ENCODE assay signal across 12 cellular contexts in the genomic region with DNA sequence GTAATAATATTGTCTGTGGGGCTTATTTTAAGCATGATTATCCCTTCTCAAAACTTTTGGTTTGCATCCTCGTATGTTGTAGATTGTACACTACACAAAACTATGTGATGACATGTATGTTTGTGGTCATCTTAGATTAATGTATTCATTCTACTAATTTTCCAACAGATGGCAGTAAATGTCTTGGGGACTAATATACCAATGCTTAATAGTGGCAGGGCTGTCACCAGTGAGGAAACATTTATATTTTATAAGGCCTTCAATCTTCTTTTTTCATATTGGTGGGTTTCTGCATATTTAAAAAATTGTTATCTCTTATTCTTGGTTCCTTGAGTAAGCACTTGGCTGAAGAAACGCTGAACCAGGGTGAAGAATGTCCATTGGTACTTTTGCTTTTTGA.
DNase-seq lines count a peak whose midpoint lies in the region; ATAC-seq and TF ChIP-seq lines count a peak whose summit lies in the region.
"Had no signal": no experiment of that assay in that cellular context is flagged by ENCODE, and none has a peak within 500 bp of the region (broad histone marks: within the 10 kb centered on the region; RNA-seq: fewer than 3 reads in every experiment).

No MANE protein-coding gene starts in this region.

- no TSS peak for BruUV-seq in Calu3 (replicated peaks; lab: Mats Ljungman, UMichigan)

- H3K4me1 Mint-ChIP-seq in Calu3 (ENCODE audit: low read depth, unreplicated experiment) (no peaks in the 10 kb centered on the region), WTC11 (no peaks in the 10 kb centered on the region)

- H3K9me3 ChIP-seq in adipocyte (ENCODE audit: control insufficient read depth, low read length) (peaks cover 7% of the 10 kb centered on the region), right lobe of liver (peaks cover 0 to 2% (median 0%) of the 10 kb centered on the region in 4 donors)

- 29% methylated on average over 2 of the region's 2 CpGs for WGBS in right lobe of liver (ENCODE audit: insufficient coverage, low coverage, low lambda C conversion rate, missing lambda C conversion rate)

- H3K9me3 Mint-ChIP-seq in Calu3 (ENCODE audit: low read depth, unreplicated experiment) (no peaks in the 10 kb centered on the region), WTC11 (peaks cover 12% of the 10 kb centered on the region)

- intact Hi-C loops in Calu3 (cut with micrococcal nuclease; ENCODE audit: unreplicated experiment) (loop anchor here (1.0 to 5.0 kb wide), 3 partner anchors 75 to 429 kb away; no protein-coding TSS in a partner anchor), right lobe of liver (cut with DNase I) (loop anchor here in 1 of 2 donors (10.0 kb wide), 1 partner anchor 72 kb away; no protein-coding TSS in a partner anchor)

- H3K27me3 ChIP-seq in adipocyte (replicated peaks; ENCODE audit: control insufficient read depth, insufficient read depth, low read length) (no peaks in the 10 kb centered on the region), right lobe of liver (no peaks in the 10 kb centered on the region)

- H3K36me3 Mint-ChIP-seq in Calu3 (ENCODE audit: insufficient read depth, unreplicated experiment) (no peaks in the 10 kb centered on the region), WTC11 (peaks cover 11% of the 10 kb centered on the region)

- DNase-seq in Calu3, result no peak
- DNase-seq in adipocyte (ENCODE audit: low read depth), result peak; percentile 18
- DNase-seq in right lobe of liver, result no peak
- no peak for DNase-seq in C1 segment of cervical spinal cord (lab: John Stamatoyannopoulos, UW)
- no peak for DNase-seq in WTC11 (ENCODE audit: low spot score)
- DNase-seq in NCI-H345 treated with DMSO at 0.1 percent for 48 hours (lab: John Stamatoyannopoulos, UW; ENCODE audit: unreplicated experiment), result no peak
- DNase-seq: activated gamma-delta T cell treated with Interleukin-2 at 50 U/mL for 16 hours, HCEC 1CT, KBM-7, nucleus accumbens had no signal

- H3K27ac Mint-ChIP-seq in Calu3 (ENCODE audit: unreplicated experiment) (no peak overlapping the region), WTC11 (no peak overlapping the region)

- H3K4me3 ChIP-seq in adipocyte (ENCODE audit: low read length) (no peak overlapping the region), right lobe of liver (no peak overlapping the region)

- ATAC-seq in right lobe of liver, result peak; percentile 73 to 89 (median 80)
- ATAC-seq in WTC11, result no peak
- no peak for ATAC-seq in HG03175 (IDR thresholded peaks at IDR 0.05; ENCODE audit: unreplicated experiment)

- CTCF ChIA-PET in Calu3 (lab: Charles Lee), result no interaction called here
- CTCF ChIA-PET in WTC11 (lab: Charles Lee), result interaction anchor here (1.6 kb wide), 1 partner anchor 74 kb away, joined by 9 read pairs; no protein-coding TSS in a partner anchor

- H3K27me3 Mint-ChIP-seq in Calu3 (ENCODE audit: unreplicated experiment) (no peaks in the 10 kb centered on the region), WTC11 (ENCODE audit: low read depth) (no peaks in the 10 kb centered on the region)

- no peak overlapping the region for H3K9ac ChIP-seq in adipocyte (ENCODE audit: low read length)

- no peak for TF ChIP-seq POLR2A in right lobe of liver (IDR thresholded peaks at IDR 0.05)

- POLR2A ChIA-PET in WTC11 (lab: Charles Lee), result no interaction called here

- H3K4me3 Mint-ChIP-seq in Calu3 (ENCODE audit: low read depth, unreplicated experiment) (no peak overlapping the region), WTC11 (no peak overlapping the region)

- no peak overlapping the region for H3K27ac ChIP-seq in right lobe of liver

- H3K4me1 ChIP-seq in adipocyte (ENCODE audit: control insufficient read depth, insufficient read depth, low read length), result no peaks in the 10 kb centered on the region
- peaks cover 0 to 9% (median 1%) of the 10 kb centered on the region in 4 donors for H3K4me1 ChIP-seq in right lobe of liver

- H3K36me3 ChIP-seq in adipocyte (ENCODE audit: control insufficient read depth, insufficient read depth, low read length, severe bottlenecking), result no peaks in the 10 kb centered on the region
- H3K36me3 ChIP-seq in right lobe of liver, result no peaks in the 10 kb centered on the region

- peak; percentile 16 for TF ChIP-seq CTCF in Calu3 (IDR thresholded peaks at IDR 0.05; ENCODE audit: unreplicated experiment)
- TF ChIP-seq CTCF in LNCAP (IDR thresholded peaks at IDR 0.05), result peak; percentile 63
- peak; percentile 45 to 54 (median 50) for TF ChIP-seq CTCF in right lobe of liver (IDR thresholded peaks at IDR 0.05)
- TF ChIP-seq CTCF in WTC11 (IDR thresholded peaks at IDR 0.05), result no peak

TF ChIP-seq in WTC11, 78 proteins besides CTCF, POLR2A, EP300 and RAD21:
- TF ChIP-seq, protein P1, sequence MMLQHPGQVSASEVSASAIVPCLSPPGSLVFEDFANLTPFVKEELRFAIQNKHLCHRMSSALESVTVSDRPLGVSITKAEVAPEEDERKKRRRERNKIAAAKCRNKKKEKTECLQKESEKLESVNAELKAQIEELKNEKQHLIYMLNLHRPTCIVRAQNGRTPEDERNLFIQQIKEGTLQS (CRISPR knock-in tag; conservative IDR thresholded peaks at IDR 0.05), result no peak
- TF ChIP-seq, protein P2, sequence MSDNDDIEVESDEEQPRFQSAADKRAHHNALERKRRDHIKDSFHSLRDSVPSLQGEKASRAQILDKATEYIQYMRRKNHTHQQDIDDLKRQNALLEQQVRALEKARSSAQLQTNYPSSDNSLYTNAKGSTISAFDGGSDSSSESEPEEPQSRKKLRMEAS (CRISPR knock-in tag; IDR thresholded peaks at IDR 0.05), result no peak
- TF ChIP-seq, protein P3, sequence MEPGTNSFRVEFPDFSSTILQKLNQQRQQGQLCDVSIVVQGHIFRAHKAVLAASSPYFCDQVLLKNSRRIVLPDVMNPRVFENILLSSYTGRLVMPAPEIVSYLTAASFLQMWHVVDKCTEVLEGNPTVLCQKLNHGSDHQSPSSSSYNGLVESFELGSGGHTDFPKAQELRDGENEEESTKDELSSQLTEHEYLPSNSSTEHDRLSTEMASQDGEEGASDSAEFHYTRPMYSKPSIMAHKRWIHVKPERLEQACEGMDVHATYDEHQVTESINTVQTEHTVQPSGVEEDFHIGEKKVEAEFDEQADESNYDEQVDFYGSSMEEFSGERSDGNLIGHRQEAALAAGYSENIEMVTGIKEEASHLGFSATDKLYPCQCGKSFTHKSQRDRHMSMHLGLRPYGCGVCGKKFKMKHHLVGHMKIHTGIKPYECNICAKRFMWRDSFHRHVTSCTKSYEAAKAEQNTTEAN (CRISPR knock-in tag; IDR thresholded peaks at IDR 0.05), result no peak
- TF ChIP-seq CBFB (CRISPR knock-in tag; IDR thresholded peaks at IDR 0.05; ENCODE audit: low read depth) (no peak), TEAD4 (CRISPR knock-in tag; IDR thresholded peaks at IDR 0.05) (no peak), RELA (CRISPR knock-in tag; IDR thresholded peaks at IDR 0.05; ENCODE audit: borderline replicate concordance) (no peak), ZNF138 (CRISPR knock-in tag; conservative IDR thresholded peaks at IDR 0.05) (no peak)
- TF ChIP-seq, protein P4, sequence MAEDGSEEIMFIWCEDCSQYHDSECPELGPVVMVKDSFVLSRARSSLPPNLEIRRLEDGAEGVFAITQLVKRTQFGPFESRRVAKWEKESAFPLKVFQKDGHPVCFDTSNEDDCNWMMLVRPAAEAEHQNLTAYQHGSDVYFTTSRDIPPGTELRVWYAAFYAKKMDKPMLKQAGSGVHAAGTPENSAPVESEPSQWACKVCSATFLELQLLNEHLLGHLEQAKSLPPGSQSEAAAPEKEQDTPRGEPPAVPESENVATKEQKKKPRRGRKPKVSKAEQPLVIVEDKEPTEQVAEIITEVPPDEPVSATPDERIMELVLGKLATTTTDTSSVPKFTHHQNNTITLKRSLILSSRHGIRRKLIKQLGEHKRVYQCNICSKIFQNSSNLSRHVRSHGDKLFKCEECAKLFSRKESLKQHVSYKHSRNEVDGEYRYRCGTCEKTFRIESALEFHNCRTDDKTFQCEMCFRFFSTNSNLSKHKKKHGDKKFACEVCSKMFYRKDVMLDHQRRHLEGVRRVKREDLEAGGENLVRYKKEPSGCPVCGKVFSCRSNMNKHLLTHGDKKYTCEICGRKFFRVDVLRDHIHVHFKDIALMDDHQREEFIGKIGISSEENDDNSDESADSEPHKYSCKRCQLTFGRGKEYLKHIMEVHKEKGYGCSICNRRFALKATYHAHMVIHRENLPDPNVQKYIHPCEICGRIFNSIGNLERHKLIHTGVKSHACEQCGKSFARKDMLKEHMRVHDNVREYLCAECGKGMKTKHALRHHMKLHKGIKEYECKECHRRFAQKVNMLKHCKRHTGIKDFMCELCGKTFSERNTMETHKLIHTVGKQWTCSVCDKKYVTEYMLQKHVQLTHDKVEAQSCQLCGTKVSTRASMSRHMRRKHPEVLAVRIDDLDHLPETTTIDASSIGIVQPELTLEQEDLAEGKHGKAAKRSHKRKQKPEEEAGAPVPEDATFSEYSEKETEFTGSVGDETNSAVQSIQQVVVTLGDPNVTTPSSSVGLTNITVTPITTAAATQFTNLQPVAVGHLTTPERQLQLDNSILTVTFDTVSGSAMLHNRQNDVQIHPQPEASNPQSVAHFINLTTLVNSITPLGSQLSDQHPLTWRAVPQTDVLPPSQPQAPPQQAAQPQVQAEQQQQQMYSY (CRISPR knock-in tag; IDR thresholded peaks at IDR 0.05), result no peak

Comparison
In these comparisons a context has a peak if more than half of its experiments do, and no peak if none do; other contexts are left out.
1. ATAC-seq: peak in right lobe of liver (4 of 4); none in WTC11 (single experiment) and HG03175 (single experiment).